Comparison of ENCODE assay signal across 18 cellular contexts in genomic region chr9:37520641-37521040, GRCh38. TPM values are rescaled to one million over a fixed set of nuclear protein-coding genes. Genes with fewer than 3 reads are reported as not detected.
DNase-seq lines count a peak whose midpoint lies in the region; ATAC-seq, FAIRE-seq and TF ChIP-seq lines count a peak whose summit lies in the region.
"Had no signal": no experiment of that assay in that cellular context is flagged by ENCODE, and none has a peak within 500 bp of the region (broad histone marks: within the 10 kb centered on the region; RNA-seq: fewer than 3 reads in every experiment).

No MANE protein-coding gene starts in this region.

- no peak for DNase-seq in WTC11 (ENCODE audit: low spot score)
- peak; percentile 10 for DNase-seq in kidney
- no peak for DNase-seq in thoracic aorta (ENCODE audit: low spot score)
- DNase-seq in NCI-H2107 (lab: John Stamatoyannopoulos, UW): no peak
- no peak for DNase-seq in NCI-H526 (lab: John Stamatoyannopoulos, UW)
- no peak for DNase-seq in stimulated activated CD4-positive, alpha-beta T cell treated with anti-CD3 and anti-CD28 coated beads, Interleukin-12 subunit alpha, Interleukin-12 subunit beta, amount 100 ng/mL, for 4 hours
- DNase-seq: DMS79 treated with DMSO at 0.1 percent for 48 hours, H7, MV-4-11, NCI-H187, NCI-H2227 treated with DMSO at 0.1 percent for 48 hours, NCI-H510A treated with DMSO at 0.1 percent for 48 hours, PC-3, SIG-M5 had no signal

- TF ChIP-seq CTCF in GM12873 (IDR thresholded peaks at IDR 0.05; ENCODE audit: insufficient read depth, low read depth, low read length, missing control alignments) (peak; percentile 3), WTC11 (IDR thresholded peaks at IDR 0.05) (no peak), kidney (IDR thresholded peaks at IDR 0.05; ENCODE audit: borderline replicate concordance, extremely low read depth, insufficient read depth) (no peak), thoracic aorta (IDR thresholded peaks at IDR 0.05) (peak; percentile 8)

- H3K9me3 ChIP-seq in kidney (ENCODE audit: control insufficient read depth in 1 of 2, low read length in 2 of 2) (no peaks in the 10 kb centered on the region), thoracic aorta (no peaks in the 10 kb centered on the region)

- POLR2A ChIA-PET in WTC11 (lab: Charles Lee): no interaction called here

- 0 out of 2 replicates have a peak, but pooled peaks have one; percentile 34 for ATAC-seq in WTC11
- ATAC-seq in thoracic aorta (ENCODE audit: insufficient number of reproducible peaks, low FRiP score, low read depth): no peak
- ATAC-seq: PC-3 had no signal

- no peak overlapping the region for H3K4me3 ChIP-seq in kidney (ENCODE audit: low read length in 2 of 2)
- no peak overlapping the region for H3K4me3 ChIP-seq in thoracic aorta

- CTCF ChIA-PET in WTC11 (lab: Charles Lee): interaction anchor here (0.5 kb wide), 1 partner anchor 39 kb away, joined by 3 read pairs; no protein-coding TSS in a partner anchor

- H3K27me3 ChIP-seq in thoracic aorta (replicated peaks; ENCODE audit: insufficient read depth): no peaks in the 10 kb centered on the region

- H3K27ac ChIP-seq in kidney (ENCODE audit: low read depth in 2 of 2, low read length in 2 of 2) (no peak overlapping the region), thoracic aorta (no peak overlapping the region)
- H3K27ac ChIP-seq: C4-2B, KMS-11, RWPE1 had no signal

- no peak overlapping the region for H3K9ac ChIP-seq in kidney (ENCODE audit: low read length in 2 of 2)
- H3K9ac ChIP-seq: KMS-11 had no signal

- no peak overlapping the region for H3K4me3 Mint-ChIP-seq in WTC11

- no peaks in the 10 kb centered on the region; the same call in 1 of the 2 replicates for H3K27me3 Mint-ChIP-seq in WTC11 (ENCODE audit: low read depth)

- H3K4me1 Mint-ChIP-seq in WTC11: peaks cover 6% of the 10 kb centered on the region; the same call in 1 of the 2 replicates

- no peak for FAIRE-seq in kidney (lab: Jason Lieb, UNC)

- peaks cover 7 to 22% of the 10 kb centered on the region in 2 donors for H3K36me3 ChIP-seq in kidney (ENCODE audit: control insufficient read depth in 1 of 2, insufficient read depth in 2 of 2, low read length in 2 of 2)
- peaks cover 26% of the 10 kb centered on the region for H3K36me3 ChIP-seq in thoracic aorta

- H3K4me1 ChIP-seq in kidney (ENCODE audit: control insufficient read depth in 1 of 2, insufficient read depth in 1 of 2, low read depth in 1 of 2, low read length in 2 of 2) (no peaks in the 10 kb centered on the region), thoracic aorta (ENCODE audit: control insufficient read depth in 1 of 2, low read depth in 2 of 2) (no peaks in the 10 kb centered on the region)

- H3K36me3 Mint-ChIP-seq in WTC11: peaks cover 35% of the 10 kb centered on the region

- H3K27ac Mint-ChIP-seq in WTC11: peak overlapping the region; percentile 1; the same call in 1 of the 2 replicates

- H3K9me3 Mint-ChIP-seq in WTC11: no peaks in the 10 kb centered on the region

- intact Hi-C loops in kidney (cut with DNase I): no loop called here

TF ChIP-seq in WTC11, 78 proteins besides CTCF, POLR2A, EP300 and RAD21 (continues in another document):
- TF ChIP-seq JAZF1 (CRISPR knock-in tag; IDR thresholded peaks at IDR 0.05): no peak
- no peak for TF ChIP-seq NR2C2 (CRISPR knock-in tag; IDR thresholded peaks at IDR 0.05)
- TF ChIP-seq FOXK1 (CRISPR knock-in tag; IDR thresholded peaks at IDR 0.05): no peak
- no peak for TF ChIP-seq EMX1 (CRISPR knock-in tag; IDR thresholded peaks at IDR 0.05)
- TF ChIP-seq, protein P1, sequence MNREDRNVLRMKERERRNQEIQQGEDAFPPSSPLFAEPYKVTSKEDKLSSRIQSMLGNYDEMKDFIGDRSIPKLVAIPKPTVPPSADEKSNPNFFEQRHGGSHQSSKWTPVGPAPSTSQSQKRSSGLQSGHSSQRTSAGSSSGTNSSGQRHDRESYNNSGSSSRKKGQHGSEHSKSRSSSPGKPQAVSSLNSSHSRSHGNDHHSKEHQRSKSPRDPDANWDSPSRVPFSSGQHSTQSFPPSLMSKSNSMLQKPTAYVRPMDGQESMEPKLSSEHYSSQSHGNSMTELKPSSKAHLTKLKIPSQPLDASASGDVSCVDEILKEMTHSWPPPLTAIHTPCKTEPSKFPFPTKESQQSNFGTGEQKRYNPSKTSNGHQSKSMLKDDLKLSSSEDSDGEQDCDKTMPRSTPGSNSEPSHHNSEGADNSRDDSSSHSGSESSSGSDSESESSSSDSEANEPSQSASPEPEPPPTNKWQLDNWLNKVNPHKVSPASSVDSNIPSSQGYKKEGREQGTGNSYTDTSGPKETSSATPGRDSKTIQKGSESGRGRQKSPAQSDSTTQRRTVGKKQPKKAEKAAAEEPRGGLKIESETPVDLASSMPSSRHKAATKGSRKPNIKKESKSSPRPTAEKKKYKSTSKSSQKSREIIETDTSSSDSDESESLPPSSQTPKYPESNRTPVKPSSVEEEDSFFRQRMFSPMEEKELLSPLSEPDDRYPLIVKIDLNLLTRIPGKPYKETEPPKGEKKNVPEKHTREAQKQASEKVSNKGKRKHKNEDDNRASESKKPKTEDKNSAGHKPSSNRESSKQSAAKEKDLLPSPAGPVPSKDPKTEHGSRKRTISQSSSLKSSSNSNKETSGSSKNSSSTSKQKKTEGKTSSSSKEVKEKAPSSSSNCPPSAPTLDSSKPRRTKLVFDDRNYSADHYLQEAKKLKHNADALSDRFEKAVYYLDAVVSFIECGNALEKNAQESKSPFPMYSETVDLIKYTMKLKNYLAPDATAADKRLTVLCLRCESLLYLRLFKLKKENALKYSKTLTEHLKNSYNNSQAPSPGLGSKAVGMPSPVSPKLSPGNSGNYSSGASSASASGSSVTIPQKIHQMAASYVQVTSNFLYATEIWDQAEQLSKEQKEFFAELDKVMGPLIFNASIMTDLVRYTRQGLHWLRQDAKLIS (CRISPR knock-in tag; IDR thresholded peaks at IDR 0.05; ENCODE audit: borderline replicate concordance): no peak
- no peak for TF ChIP-seq IRF1 (CRISPR knock-in tag; IDR thresholded peaks at IDR 0.05)
- TF ChIP-seq, protein P2, sequence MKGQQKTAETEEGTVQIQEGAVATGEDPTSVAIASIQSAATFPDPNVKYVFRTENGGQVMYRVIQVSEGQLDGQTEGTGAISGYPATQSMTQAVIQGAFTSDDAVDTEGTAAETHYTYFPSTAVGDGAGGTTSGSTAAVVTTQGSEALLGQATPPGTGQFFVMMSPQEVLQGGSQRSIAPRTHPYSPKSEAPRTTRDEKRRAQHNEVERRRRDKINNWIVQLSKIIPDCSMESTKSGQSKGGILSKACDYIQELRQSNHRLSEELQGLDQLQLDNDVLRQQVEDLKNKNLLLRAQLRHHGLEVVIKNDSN (CRISPR knock-in tag; IDR thresholded peaks at IDR 0.05): no peak
- TF ChIP-seq JUN (CRISPR knock-in tag; IDR thresholded peaks at IDR 0.05): no peak
- TF ChIP-seq ZNF512 (CRISPR knock-in tag; IDR thresholded peaks at IDR 0.05; ENCODE audit: borderline replicate concordance): no peak
- no peak for TF ChIP-seq ZNF671 (CRISPR knock-in tag; IDR thresholded peaks at IDR 0.05)
- TF ChIP-seq E2F5 (CRISPR knock-in tag; IDR thresholded peaks at IDR 0.05): no peak
- TF ChIP-seq, protein P3, sequence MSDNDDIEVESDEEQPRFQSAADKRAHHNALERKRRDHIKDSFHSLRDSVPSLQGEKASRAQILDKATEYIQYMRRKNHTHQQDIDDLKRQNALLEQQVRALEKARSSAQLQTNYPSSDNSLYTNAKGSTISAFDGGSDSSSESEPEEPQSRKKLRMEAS (CRISPR knock-in tag; IDR thresholded peaks at IDR 0.05): no peak
- TF ChIP-seq, protein P4, sequence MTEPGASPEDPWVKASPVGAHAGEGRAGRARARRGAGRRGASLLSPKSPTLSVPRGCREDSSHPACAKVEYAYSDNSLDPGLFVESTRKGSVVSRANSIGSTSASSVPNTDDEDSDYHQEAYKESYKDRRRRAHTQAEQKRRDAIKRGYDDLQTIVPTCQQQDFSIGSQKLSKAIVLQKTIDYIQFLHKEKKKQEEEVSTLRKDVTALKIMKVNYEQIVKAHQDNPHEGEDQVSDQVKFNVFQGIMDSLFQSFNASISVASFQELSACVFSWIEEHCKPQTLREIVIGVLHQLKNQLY (CRISPR knock-in tag; IDR thresholded peaks at IDR 0.05): no peak
- no peak for TF ChIP-seq NFATC4 (CRISPR knock-in tag; IDR thresholded peaks at IDR 0.05)

RNA-seq across cellular contexts. Expression of gene POLR1E, which starts 34.9 kb away (rescaled TPM):
- total RNA-seq in WTC11 (2021): 31.4 to 39.6 TPM (median 38.8 TPM) in 3 replicates
- total RNA-seq in kidney: 17.2 TPM
- 8.2 TPM for polyA plus RNA-seq in kidney (ENCODE audit: insufficient read depth, low read depth, low replicate concordance)
- 10 to 100 TPM; 15.0 to 29.7 TPM for total RNA-seq in thoracic aorta

RNA-seq across cellular contexts. Expression of gene ZBTB5, which starts 55.4 kb away (rescaled TPM):
- total RNA-seq in WTC11 (2021) (13.2 to 16.7 TPM (median 13.6 TPM) in 3 replicates), kidney (14.1 TPM), thoracic aorta (10 to 100 TPM in 1 of 2 donors, 1 to 10 TPM in 1; 8.3 to 15.0 TPM)
- 6.1 TPM for polyA plus RNA-seq in kidney (ENCODE audit: insufficient read depth, low read depth, low replicate concordance)

RNA-seq across cellular contexts. Expression of gene FBXO10, which starts 55.5 kb away (rescaled TPM):
- total RNA-seq in WTC11 (2021): 14.0 to 14.7 TPM (median 14.4 TPM) in 3 replicates
- total RNA-seq in kidney: 6.7 TPM
- 6.2 TPM for polyA plus RNA-seq in kidney (ENCODE audit: insufficient read depth, low read depth, low replicate concordance)
- 10 to 100 TPM in 1 of 2 donors, 1 to 10 TPM in 1; 6.9 to 20.7 TPM for total RNA-seq in thoracic aorta

Comparison
In these comparisons a context has a peak if more than half of its experiments do, and no peak if none do; other contexts are left out.
1. CTCF ChIP-seq: peak in GM12873 (single experiment) and thoracic aorta (single experiment); none in WTC11 (single experiment) and kidney (single experiment).